Comparison of ENCODE assay signal across 26 cellular contexts in the genomic region with DNA sequence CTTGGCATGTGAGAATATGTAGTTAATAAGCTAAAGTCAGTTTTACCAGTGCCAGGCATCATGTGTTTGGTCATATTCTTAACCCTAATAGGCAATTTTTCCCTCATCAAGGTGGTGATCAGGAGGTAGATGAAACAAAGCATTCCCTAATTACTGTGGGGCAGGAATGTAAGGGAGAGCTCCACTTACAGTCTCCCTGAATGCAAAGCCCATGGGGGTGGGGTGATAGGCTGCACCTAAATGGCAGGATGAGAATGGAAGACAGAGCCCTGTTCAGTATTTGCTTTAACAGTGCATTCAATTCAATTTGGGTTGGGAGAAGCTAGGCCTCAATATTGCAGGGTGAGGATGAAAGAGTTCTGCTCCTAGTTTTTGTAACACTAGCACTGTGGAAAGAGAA.
"Had no signal": no experiment of that assay in that cellular context is flagged by ENCODE, and none has a peak within 500 bp of the region (broad histone marks: within the 10 kb centered on the region; RNA-seq: fewer than 3 reads in every experiment).

No MANE protein-coding gene starts in this region.

- ATAC-seq: activated CD4-positive, CD25-positive, alpha-beta regulatory T cell treated with anti-CD3 and anti-CD28 coated beads, Interleukin-2, amount 50 U/mL, for 24 hours; activated CD8-positive, alpha-beta T cell treated with anti-CD3 and anti-CD28 coated beads, Interleukin-2, amount 10 ng/mL, durations not matched to agents 7 days and 5 days; Panc1; Right ventricle myocardium inferior had no signal

- H3K4me3 Mint-ChIP-seq: activated CD8-positive, alpha-beta T cell treated with anti-CD3 and anti-CD28 coated beads, Interleukin-2, amount 10 ng/mL, durations not matched to agents 7 days and 5 days; activated naive CD8-positive, alpha-beta T cell treated with anti-CD3 and anti-CD28 coated beads, Interleukin-2, amount 10 ng/mL, durations not matched to agents 7 days and 5 days had no signal

- H3K4me1 ChIP-seq: adrenal gland had no signal

- H3K27ac ChIP-seq: adrenal gland, KMS-11, SK-N-MC, WERI-Rb-1 had no signal

- H3K9me3 ChIP-seq: adrenal gland had no signal

- H3K9ac ChIP-seq: KMS-11 had no signal

- H3K27ac Mint-ChIP-seq: activated CD8-positive, alpha-beta T cell treated with anti-CD3 and anti-CD28 coated beads, Interleukin-2, amount 10 ng/mL, durations not matched to agents 7 days and 5 days; activated naive CD8-positive, alpha-beta T cell treated with anti-CD3 and anti-CD28 coated beads, Interleukin-2, amount 10 ng/mL, durations not matched to agents 7 days and 5 days had no signal

- DNase-seq: activated CD4-positive, alpha-beta T cell treated with anti-CD3 and anti-CD28 coated beads for 4 hours; activated CD8-positive, alpha-beta memory T cell treated with anti-CD3 and anti-CD28 coated beads, Interleukin-2, amount 50 U/mL, for 48 hours; activated CD8-positive, alpha-beta T cell treated with anti-CD3 and anti-CD28 coated beads, Interleukin-2, amount 10 ng/mL, durations not matched to agents 7 days and 5 days; activated naive CD4-positive, alpha-beta T cell treated with anti-CD3 and anti-CD28 coated beads, Interleukin-2, amount 50 U/mL, for 16 hours; activated naive CD8-positive, alpha-beta T cell treated with anti-CD3 and anti-CD28 coated beads, Interleukin-2, amount 10 ng/mL, durations not matched to agents 7 days and 5 days; activated T-cell treated with anti-CD3 and anti-CD28 coated beads, Interleukin-2, amount 50 U/mL, for 1 hour; adrenal gland; anterior cingulate cortex; central memory CD4-positive, alpha-beta T cell; NCI-H1092; NCI-H1417; NCI-H2029; NCI-H2107; NCI-H2171 treated with DMSO at 0.1 percent for 48 hours; NCI-H226; NCI-H526; NCI-H82; OCI-M1; RPMI8226; T-helper 1 cell; WERI-Rb-1 had no signal

- H3K27me3 Mint-ChIP-seq: activated naive CD8-positive, alpha-beta T cell treated with anti-CD3 and anti-CD28 coated beads, Interleukin-2, amount 10 ng/mL, durations not matched to agents 7 days and 5 days had no signal

- H3K4me1 Mint-ChIP-seq: activated naive CD8-positive, alpha-beta T cell treated with anti-CD3 and anti-CD28 coated beads, Interleukin-2, amount 10 ng/mL, durations not matched to agents 7 days and 5 days had no signal

- H3K36me3 ChIP-seq: adrenal gland, WERI-Rb-1 had no signal

- H3K27me3 ChIP-seq: adrenal gland had no signal

- H3K4me3 ChIP-seq: adrenal gland, SK-N-MC had no signal

- H3K4me2 ChIP-seq: KMS-11 had no signal
